In the genomic region with DNA sequence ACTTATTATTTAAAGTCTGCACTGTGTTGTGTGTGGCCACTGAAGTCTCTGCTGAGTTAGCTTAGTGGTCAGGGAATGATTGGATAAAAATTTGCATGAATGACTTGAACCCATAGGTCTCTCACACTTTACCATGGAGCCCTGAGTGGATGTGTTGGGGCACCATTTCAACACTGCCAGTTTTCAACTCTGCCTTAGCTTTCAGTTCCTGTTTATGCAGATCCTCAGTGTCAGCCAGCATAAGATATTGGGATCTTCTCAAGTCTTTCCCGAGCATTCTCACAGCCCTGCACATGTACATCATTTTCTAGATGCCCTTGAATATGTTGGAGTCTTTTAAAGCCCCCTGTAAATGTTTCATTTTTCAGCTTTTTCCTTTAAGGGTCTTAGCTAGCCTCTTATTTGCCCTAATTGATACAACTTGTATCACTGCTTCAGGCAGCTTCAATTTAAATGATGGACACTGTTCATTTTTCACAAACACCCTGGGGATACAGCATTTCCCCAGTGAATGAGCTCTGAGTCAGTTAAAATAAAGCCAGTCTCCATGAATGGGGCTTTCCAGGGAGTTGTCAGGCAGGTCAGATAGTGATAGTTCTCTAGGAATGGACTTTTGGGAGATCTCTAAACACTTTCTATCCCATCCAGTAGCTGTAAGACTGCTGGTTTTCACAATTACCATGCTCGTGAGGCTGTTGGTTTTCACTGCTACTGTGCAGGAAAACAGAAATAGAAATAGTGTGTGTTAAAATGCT, we compare ENCODE assay signal across 1 cellular context.
TF ChIP-seq lines count a peak whose summit lies in the region.

No MANE protein-coding gene starts in this region.

TF ChIP-seq in IMR-90, 13 proteins besides CTCF, POLR2A, EP300 and RAD21:
- TF ChIP-seq, protein P1, sequence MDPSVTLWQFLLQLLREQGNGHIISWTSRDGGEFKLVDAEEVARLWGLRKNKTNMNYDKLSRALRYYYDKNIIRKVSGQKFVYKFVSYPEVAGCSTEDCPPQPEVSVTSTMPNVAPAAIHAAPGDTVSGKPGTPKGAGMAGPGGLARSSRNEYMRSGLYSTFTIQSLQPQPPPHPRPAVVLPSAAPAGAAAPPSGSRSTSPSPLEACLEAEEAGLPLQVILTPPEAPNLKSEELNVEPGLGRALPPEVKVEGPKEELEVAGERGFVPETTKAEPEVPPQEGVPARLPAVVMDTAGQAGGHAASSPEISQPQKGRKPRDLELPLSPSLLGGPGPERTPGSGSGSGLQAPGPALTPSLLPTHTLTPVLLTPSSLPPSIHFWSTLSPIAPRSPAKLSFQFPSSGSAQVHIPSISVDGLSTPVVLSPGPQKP (IDR thresholded peaks at IDR 0.05; ENCODE audit: borderline replicate concordance, low read depth, low read length) = no peak
- TF ChIP-seq FOS (IDR thresholded peaks at IDR 0.05; ENCODE audit: low read depth, low read length) (0 out of 2 replicates have a peak, but pooled peaks have one; percentile 29), BHLHE40 (IDR thresholded peaks at IDR 0.05; ENCODE audit: low read depth, low read length) (0 out of 2 replicates have a peak, but pooled peaks have one; percentile 19)
